11 cellular contexts compared by ENCODE assay signal in genomic region chr14:90453401-90453951, GRCh38. TPM values are rescaled to one million over a fixed set of nuclear protein-coding genes. Genes with fewer than 3 reads are reported as not detected.
DNase-seq lines count a peak whose midpoint lies in the region; ATAC-seq and TF ChIP-seq lines count a peak whose summit lies in the region.
"Had no signal": no experiment of that assay in that cellular context is flagged by ENCODE, and none has a peak within 500 bp of the region (broad histone marks: within the 10 kb centered on the region; RNA-seq: fewer than 3 reads in every experiment).

No MANE protein-coding gene starts in this region.

- no peak overlapping the region for H3K4me3 Mint-ChIP-seq in naive thymus-derived CD4-positive, alpha-beta T cell
- H3K4me3 Mint-ChIP-seq: activated T-cell treated with anti-CD3 and anti-CD28 coated beads, Interleukin-2, amount 50 U/mL, for 24 hours had no signal

- CTCF ChIA-PET in naive thymus-derived CD4-positive, alpha-beta T cell (lab: Charles Lee) = no interaction called here

- POLR2A ChIA-PET in naive thymus-derived CD4-positive, alpha-beta T cell (lab: Charles Lee) = no interaction called here

- peaks cover 0 to 13% (median 0%) of the 10 kb centered on the region in 7 donors for H3K4me1 Mint-ChIP-seq in naive thymus-derived CD4-positive, alpha-beta T cell

- H3K36me3 ChIP-seq in naive thymus-derived CD4-positive, alpha-beta T cell (ENCODE audit: control insufficient read depth in 2 of 3, insufficient read depth in 3 of 3, low read length in 3 of 3) = no peaks in the 10 kb centered on the region

- no peaks in the 10 kb centered on the region for H3K9me3 ChIP-seq in naive thymus-derived CD4-positive, alpha-beta T cell (ENCODE audit: control insufficient read depth in 2 of 3, low read length in 3 of 3)

- H3K27ac Mint-ChIP-seq in naive thymus-derived CD4-positive, alpha-beta T cell = no peak overlapping the region
- H3K27ac Mint-ChIP-seq: activated T-cell treated with anti-CD3 and anti-CD28 coated beads, Interleukin-2, amount 50 U/mL, for 24 hours had no signal

- peaks cover 0 to 5% (median 0%) of the 10 kb centered on the region in 5 donors for H3K27me3 Mint-ChIP-seq in naive thymus-derived CD4-positive, alpha-beta T cell
- H3K27me3 Mint-ChIP-seq: activated T-cell treated with anti-CD3 and anti-CD28 coated beads, Interleukin-2, amount 50 U/mL, for 24 hours had no signal

- H3K4me3 ChIP-seq in astrocyte of the spinal cord (ENCODE audit: low read depth, low read length) (no peak overlapping the region), retinal pigment epithelial cell (ENCODE audit: low read length) (no peak overlapping the region)
- no peak overlapping the region for H3K4me3 ChIP-seq in naive thymus-derived CD4-positive, alpha-beta T cell (ENCODE audit: low read length)

- H3K36me3 Mint-ChIP-seq in naive thymus-derived CD4-positive, alpha-beta T cell = no peaks in the 10 kb centered on the region

- DNase-seq in NCI-H2171 (lab: John Stamatoyannopoulos, UW) (peak; percentile 35), astrocyte of the spinal cord (ENCODE audit: low read depth, low spot score) (peak; percentile 16), hippocampal formation (lab: John Stamatoyannopoulos, UW) (peak; percentile 38 to 56), retinal pigment epithelial cell (ENCODE audit: low read depth) (peak; percentile 78), activated gamma-delta T cell treated with Interleukin-2 at 50 U/mL for 16 hours (no peak), GOT3 (lab: John Stamatoyannopoulos, UW) (no peak), epidermal melanocyte (ENCODE audit: insufficient read length, low spot score) (no peak)
- no peak for DNase-seq in naive thymus-derived CD4-positive, alpha-beta T cell
- DNase-seq: activated T-cell treated with anti-CD3 and anti-CD28 coated beads, Interleukin-2, amount 50 U/mL, for 24 hours; GF-D8; T-helper 1 cell had no signal

- intact Hi-C loops in naive thymus-derived CD4-positive, alpha-beta T cell (cut with micrococcal nuclease) = no loop called here

- H3K27ac ChIP-seq in naive thymus-derived CD4-positive, alpha-beta T cell (ENCODE audit: low read depth, low read length) = no peak overlapping the region

- no peaks in the 10 kb centered on the region for H3K27me3 ChIP-seq in naive thymus-derived CD4-positive, alpha-beta T cell (ENCODE audit: control insufficient read depth in 2 of 2, insufficient read depth in 2 of 2, low read length in 2 of 2)

- no peak for TF ChIP-seq CTCF in astrocyte of the spinal cord (IDR thresholded peaks at IDR 0.05; ENCODE audit: low read depth, low read length)
- TF ChIP-seq CTCF in retinal pigment epithelial cell (conservative IDR thresholded peaks at IDR 0.05; ENCODE audit: low read depth, low read length) = no peak

- no peak for ATAC-seq in naive thymus-derived CD4-positive, alpha-beta T cell

- in situ Hi-C loops in astrocyte of the spinal cord (cut with HindIII; ENCODE audit: low sequenced_read_pairs) = no loop called here

- H3K4me1 ChIP-seq in naive thymus-derived CD4-positive, alpha-beta T cell (ENCODE audit: control insufficient read depth in 2 of 2, insufficient read depth in 2 of 2, low read length in 2 of 2) = no peaks in the 10 kb centered on the region

- H3K9me3 Mint-ChIP-seq in naive thymus-derived CD4-positive, alpha-beta T cell = no peaks in the 10 kb centered on the region
- H3K9me3 Mint-ChIP-seq: activated T-cell treated with anti-CD3 and anti-CD28 coated beads, Interleukin-2, amount 50 U/mL, for 24 hours had no signal

RNA-seq across cellular contexts. Expression of gene CALM1, which starts 56.6 kb away (rescaled TPM):
- 100 to 1,000 TPM; 611 to 748 (median 634) TPM for total RNA-seq in naive thymus-derived CD4-positive, alpha-beta T cell
- 1,000 to 10,000 TPM; 1,888 to 2,295 TPM for polyA plus RNA-seq in naive thymus-derived CD4-positive, alpha-beta T cell

Comparison
In these comparisons a context has a peak if more than half of its experiments do, and no peak if none do; other contexts are left out.
1. DNase-seq: peak in NCI-H2171 (single experiment), astrocyte of the spinal cord (single experiment), hippocampal formation (2 of 2) and retinal pigment epithelial cell (single experiment); none in activated gamma-delta T cell treated with Interleukin-2 at 50 U/mL for 16 hours (single experiment), GOT3 (single experiment), epidermal melanocyte (single experiment) and naive thymus-derived CD4-positive, alpha-beta T cell (0 of 9).